8 cellular contexts compared by ENCODE assay signal in genomic region chr9:129802833-129803678, GRCh38. TPM values are rescaled to one million over a fixed set of nuclear protein-coding genes. Genes with fewer than 3 reads are reported as not detected.
A peak's percentile ranks its signal among the peaks of the same experiment; 100 is the strongest.
DNase-seq lines count a peak whose midpoint lies in the region; ATAC-seq and TF ChIP-seq lines count a peak whose summit lies in the region.

Gene TOR1B (plus strand): TSS chr9:129803184. CDS start chr9:129803213, 29 bp downstream.

- H3K27me3 Mint-ChIP-seq in T-helper 17 cell, result no peaks in the 10 kb centered on the region

- DNase-seq in NCI-H1694 treated with DMSO at 0.1 percent for 48 hours (lab: John Stamatoyannopoulos, UW) (peak; percentile 80), T-helper 17 cell (peak; percentile 88 to 89 (median 88)), amygdala (lab: John Stamatoyannopoulos, UW) (peak; percentile 20 to 95 (median 84)), left ventricle myocardium superior (peak; percentile 97), prostate gland (ENCODE audit: low spot score) (peak; percentile 90), ureter (ENCODE audit: low spot score) (peak; percentile 96)

- H3K36me3 ChIP-seq in prostate gland, result no peaks in the 10 kb centered on the region

- TF ChIP-seq CTCF in prostate gland (IDR thresholded peaks at IDR 0.05), result peak in 1 of 4 experiments; percentile 19

- H3K4me3 ChIP-seq in prostate gland, result peak within 1 kb of the TSS; percentile 92 to 98

- H3K27ac Mint-ChIP-seq in T-helper 17 cell, result peak within 1 kb of the TSS; percentile 75

- H3K27me3 ChIP-seq in prostate gland (replicated peaks; ENCODE audit: insufficient read depth), result no peaks in the 10 kb centered on the region

- H3K9me3 ChIP-seq in T-helper 17 cell (ENCODE audit: control insufficient read depth, low read length, poor library complexity, severe bottlenecking) (no peaks in the 10 kb centered on the region), prostate gland (no peaks in the 10 kb centered on the region)

- peak; percentile 92 for ATAC-seq in HG02885 (IDR thresholded peaks at IDR 0.05; ENCODE audit: poor library complexity, unreplicated experiment)
- ATAC-seq in T-helper 17 cell, result peak; percentile 93
- peak; percentile 99 for ATAC-seq in left ventricle myocardium superior

- peak within 1 kb of the TSS; percentile 87 for H3K4me3 Mint-ChIP-seq in T-helper 17 cell

- H3K4me1 ChIP-seq in prostate gland (replicated peaks), result peaks cover 5% of the 10 kb centered on the region

- H3K36me3 Mint-ChIP-seq in T-helper 17 cell (ENCODE audit: low read depth), result no peaks in the 10 kb centered on the region

- TF ChIP-seq POLR2A in GM15510 (IDR thresholded peaks at IDR 0.05; ENCODE audit: borderline replicate concordance, extremely low read depth, insufficient read length) (peak; percentile 89), prostate gland (IDR thresholded peaks at IDR 0.05) (peak; percentile 93)

- WGBS in prostate gland, result under 1% methylated on average over 63 of the region's 93 CpGs

- H3K27ac ChIP-seq in prostate gland, result peak within 1 kb of the TSS; percentile 89

- intact Hi-C loops in left ventricle myocardium superior (cut with micrococcal nuclease) (no loop called here), prostate gland (cut with DNase I) (no loop called here)

- H3K4me1 Mint-ChIP-seq in T-helper 17 cell, result peaks cover 16% of the 10 kb centered on the region

RNA-seq across cellular contexts. Expression of gene TOR1B, which starts in this region (rescaled TPM):
- total RNA-seq in T-helper 17 cell (10 to 100 TPM; 13.2 to 18.7 TPM), left ventricle myocardium superior (8.7 TPM), prostate gland (10 to 100 TPM; 31.4 to 35.7 TPM), ureter (19.5 TPM)

Comparison
In these comparisons a context has a peak if more than half of its experiments do, and no peak if none do; other contexts are left out.
1. Peak in every context shown above with its lines: DNase-seq, ATAC-seq, H3K4me3 ChIP-seq and H3K27ac ChIP-seq.